In the genomic region with DNA sequence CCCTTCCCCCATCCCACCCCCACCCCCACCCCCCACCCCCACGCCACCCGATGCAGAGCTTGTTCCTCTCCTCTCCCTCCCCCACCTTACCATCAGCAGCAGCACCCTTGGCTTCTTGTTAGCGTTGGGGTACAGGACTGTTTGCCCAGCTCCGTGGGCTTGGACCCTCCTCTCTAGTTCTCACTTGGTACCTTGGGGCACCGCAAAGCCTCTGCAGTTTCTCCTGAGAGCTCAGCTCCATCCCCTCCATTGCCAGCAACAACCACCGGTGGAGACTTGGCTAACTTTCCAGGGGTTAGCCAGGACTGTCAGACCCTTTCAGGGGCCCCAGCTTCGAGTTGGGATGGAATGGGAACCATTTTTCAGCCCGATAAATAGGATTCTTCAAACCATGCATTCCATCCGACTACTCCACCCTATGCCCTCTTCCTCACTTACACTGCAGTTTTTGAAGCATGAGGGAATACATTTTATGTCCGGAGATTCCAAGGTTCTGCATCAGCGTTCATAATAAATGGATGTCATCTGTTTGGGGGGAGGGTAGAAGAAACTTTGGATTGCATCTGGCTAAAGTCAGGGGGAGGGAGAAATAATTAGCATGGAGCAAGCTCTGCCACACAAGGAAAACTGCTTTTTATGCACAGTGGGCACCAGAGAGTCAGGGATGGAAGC, we compare ENCODE assay signal across 10 cellular contexts. TPM values are rescaled to one million over a fixed set of nuclear protein-coding genes. Genes with fewer than 3 reads are reported as not detected.
A peak's percentile ranks its signal among the peaks of the same experiment; 100 is the strongest.
DNase-seq lines count a peak whose midpoint lies in the region; ATAC-seq lines count a peak whose summit lies in the region.
"Had no signal": no experiment of that assay in that cellular context is flagged by ENCODE, and none has a peak within 500 bp of the region (broad histone marks: within the 10 kb centered on the region; RNA-seq: fewer than 3 reads in every experiment).

No MANE protein-coding gene starts in this region.

- H3K4me3 ChIP-seq in CD4-positive, CD25-positive, alpha-beta regulatory T cell (ENCODE audit: low read depth, low read length): no peak overlapping the region

- H3K4me3 Mint-ChIP-seq in CD4-positive, CD25-positive, alpha-beta regulatory T cell: peak overlapping the region in 3 of 4 donors; percentile 22 to 94 (median 62)

- DNase-seq in CD4-positive, CD25-positive, alpha-beta regulatory T cell: no peak
- DNase-seq in HT1080 (ENCODE audit: low read depth) (peak; percentile 53), astrocyte of the hippocampus (ENCODE audit: low read depth, low spot score) (peak; percentile 27), myocyte (ENCODE audit: low read depth) (peak; percentile 67), left ventricle myocardium superior (no peak)
- DNase-seq in stimulated activated CD4-positive, alpha-beta T cell treated with anti-CD3 and anti-CD28 coated beads, Interleukin-4, amount 100 ng/mL, for 1 hour: no peak
- DNase-seq: gastrocnemius medialis; stimulated activated CD4-positive, alpha-beta T cell treated with anti-CD3 and anti-CD28 coated beads, Interleukin-4, amount 100 ng/mL, for 4 hours had no signal

- no peak for ATAC-seq in CD4-positive, CD25-positive, alpha-beta regulatory T cell (ENCODE audit: low read depth in 2 of 2)
- ATAC-seq in left ventricle myocardium superior (no peak), HG03025 (IDR thresholded peaks at IDR 0.05; ENCODE audit: low FRiP score, unreplicated experiment) (no peak), HG03139 (IDR thresholded peaks at IDR 0.05; ENCODE audit: unreplicated experiment) (no peak)
- ATAC-seq: gastrocnemius medialis had no signal

- H3K27me3 ChIP-seq in CD4-positive, CD25-positive, alpha-beta regulatory T cell (ENCODE audit: control insufficient read depth, insufficient read depth, low read length): peaks cover 45% of the 10 kb centered on the region

- peaks cover 12% of the 10 kb centered on the region for H3K4me1 ChIP-seq in CD4-positive, CD25-positive, alpha-beta regulatory T cell (ENCODE audit: control insufficient read depth, insufficient read depth, low read length, poor library complexity, severe bottlenecking)

- intact Hi-C loops in left ventricle myocardium superior (cut with micrococcal nuclease): no loop called here

- no peak overlapping the region for H3K27ac ChIP-seq in CD4-positive, CD25-positive, alpha-beta regulatory T cell (ENCODE audit: insufficient read depth, low read length, poor library complexity, severe bottlenecking)
- H3K27ac ChIP-seq: gastrocnemius medialis had no signal

- H3K27me3 Mint-ChIP-seq in CD4-positive, CD25-positive, alpha-beta regulatory T cell: peaks cover 64% of the 10 kb centered on the region

- H3K9me3 ChIP-seq in CD4-positive, CD25-positive, alpha-beta regulatory T cell (ENCODE audit: control insufficient read depth in 2 of 2, low read length in 2 of 2): peaks cover 0 to 2% of the 10 kb centered on the region in 2 experiments
- H3K9me3 ChIP-seq: gastrocnemius medialis had no signal

- peaks cover 0 to 20% (median 8%) of the 10 kb centered on the region in 4 donors for H3K4me1 Mint-ChIP-seq in CD4-positive, CD25-positive, alpha-beta regulatory T cell

- H3K9me3 Mint-ChIP-seq in CD4-positive, CD25-positive, alpha-beta regulatory T cell: peaks cover 0 to 3% (median 0%) of the 10 kb centered on the region in 7 donors

- no peaks in the 10 kb centered on the region for H3K36me3 Mint-ChIP-seq in CD4-positive, CD25-positive, alpha-beta regulatory T cell

- H3K27ac Mint-ChIP-seq in CD4-positive, CD25-positive, alpha-beta regulatory T cell: no peak overlapping the region

- H3K36me3 ChIP-seq in CD4-positive, CD25-positive, alpha-beta regulatory T cell (ENCODE audit: control insufficient read depth, insufficient read depth, low read length): no peaks in the 10 kb centered on the region
- H3K36me3 ChIP-seq: gastrocnemius medialis had no signal

RNA-seq across cellular contexts. Expression of gene SCN8A, which starts 1.1 kb away (rescaled TPM):
- 1.1 TPM for total RNA-seq in CD4-positive, CD25-positive, alpha-beta regulatory T cell
- under 1 TPM; 0.30 to 0.78 (median 0.55) TPM for polyA plus RNA-seq in CD4-positive, CD25-positive, alpha-beta regulatory T cell
- total RNA-seq in HT1080 (2014; rRNA removed; shearing (Covaris generic)): 2.7 and 3.3 TPM in 2 replicates
- 1.4 and 1.5 TPM in 2 replicates for polyA plus RNA-seq in HT1080 (2015; cell fraction: cytosol; rRNA removed)
- 5.8 and 6.2 TPM in 2 replicates for polyA plus RNA-seq in HT1080 (2015; cell fraction: nucleus; rRNA removed)
- total RNA-seq in myocyte (7.4 and 13.7 TPM in 2 replicates), left ventricle myocardium superior (0.22 TPM)
- 7.3 TPM for polyA plus RNA-seq in myocyte (2012)

Comparison
In these comparisons a context has a peak if more than half of its experiments do, and no peak if none do; other contexts are left out.
1. DNase-seq: peak in HT1080 (single experiment), astrocyte of the hippocampus (single experiment) and myocyte (single experiment); none in CD4-positive, CD25-positive, alpha-beta regulatory T cell (0 of 3), left ventricle myocardium superior (single experiment) and stimulated activated CD4-positive, alpha-beta T cell treated with anti-CD3 and anti-CD28 coated beads, Interleukin-4, amount 100 ng/mL, for 1 hour (single experiment).